In the genomic region with DNA sequence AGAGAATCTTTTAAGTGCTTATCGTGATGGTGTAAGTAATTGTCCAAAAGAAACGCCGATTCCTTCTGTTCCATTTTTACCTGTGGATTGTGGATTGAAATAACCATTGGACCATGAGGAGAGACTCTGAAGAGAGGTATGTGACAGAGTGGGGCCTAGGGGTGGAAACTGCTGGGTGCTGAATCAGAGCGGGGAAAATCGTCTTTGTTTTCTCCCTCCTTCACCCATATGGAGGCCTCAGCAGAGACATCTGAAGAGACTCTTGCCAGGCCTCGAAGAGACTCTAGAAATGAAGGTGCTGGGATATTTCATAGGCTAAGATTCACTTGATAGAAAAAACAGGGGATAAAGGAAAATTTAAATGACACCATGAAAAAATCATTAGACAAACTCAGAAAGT, we compare ENCODE assay signal across 22 cellular contexts.
A peak's percentile ranks its signal among the peaks of the same experiment; 100 is the strongest.
DNase-seq lines count a peak whose midpoint lies in the region; ATAC-seq, FAIRE-seq and TF ChIP-seq lines count a peak whose summit lies in the region.
"Had no signal": no experiment of that assay in that cellular context is flagged by ENCODE, and none has a peak within 500 bp of the region (broad histone marks: within the 10 kb centered on the region; RNA-seq: fewer than 3 reads in every experiment).

No MANE protein-coding gene starts in this region.

- H3K4me1 ChIP-seq in HepG2 (ENCODE audit: insufficient read depth, low read length) (no peaks in the 10 kb centered on the region), right lobe of liver (no peaks in the 10 kb centered on the region), HCT116 (ENCODE audit: control insufficient read depth in 1 of 2, insufficient read depth in 2 of 2, low read length in 2 of 2) (no peaks in the 10 kb centered on the region), GM12878 (ENCODE audit: control insufficient read depth, insufficient read depth, low read length) (no peaks in the 10 kb centered on the region), mucosa of descending colon (ENCODE audit: low read depth) (no peaks in the 10 kb centered on the region)
- H3K4me1 ChIP-seq: BLaER1 had no signal

- SMC1A ChIA-PET in GM12878 (lab: Charles Lee; ENCODE audit: uncharacterized antibody, unreplicated experiment), result no interaction called here

- H4K20me1 ChIP-seq in HepG2 (ENCODE audit: insufficient read depth, low read length) (no peaks in the 10 kb centered on the region), HCT116 (ENCODE audit: insufficient read depth) (no peaks in the 10 kb centered on the region), GM12878 (ENCODE audit: control insufficient read depth, insufficient read depth) (no peaks in the 10 kb centered on the region)
- H4K20me1 ChIP-seq: BLaER1 had no signal

- H3K9me3 ChIP-seq in HepG2 (ENCODE audit: low read length) (no peaks in the 10 kb centered on the region), right lobe of liver (no peaks in the 10 kb centered on the region), HCT116 (ENCODE audit: control insufficient read depth in 1 of 2, insufficient read depth in 1 of 2, low read depth in 1 of 2, low read length in 2 of 2) (no peaks in the 10 kb centered on the region), GM12878 (replicated peaks; ENCODE audit: control insufficient read depth, insufficient read depth, low read length) (no peaks in the 10 kb centered on the region), mucosa of descending colon (no peaks in the 10 kb centered on the region)
- H3K9me3 ChIP-seq: BLaER1 had no signal

- TF ChIP-seq POLR2A in HepG2 (IDR thresholded peaks at IDR 0.05; ENCODE audit: insufficient read depth in 1 of 2, low read depth in 2 of 2, low read length in 2 of 2) (no peak), right lobe of liver (IDR thresholded peaks at IDR 0.05) (no peak), HCT116 (IDR thresholded peaks at IDR 0.05; ENCODE audit: borderline replicate concordance, extremely low read depth, insufficient read depth, insufficient read length) (no peak), GM12878 (IDR thresholded peaks at IDR 0.05; ENCODE audit: low read depth, low read length) (no peak)

- H3K36me3 ChIP-seq in HepG2 (replicated peaks in 1 of 2; ENCODE audit: control insufficient read depth in 1 of 2, insufficient read depth in 2 of 2, low read length in 2 of 2) (no peaks in the 10 kb centered on the region), right lobe of liver (no peaks in the 10 kb centered on the region), HCT116 (ENCODE audit: control insufficient read depth in 1 of 2, insufficient read depth in 2 of 2, low read length in 2 of 2) (no peaks in the 10 kb centered on the region), GM12878 (ENCODE audit: control insufficient read depth in 2 of 2, insufficient read depth in 2 of 2, low read length in 1 of 2) (no peaks in the 10 kb centered on the region), mucosa of descending colon (ENCODE audit: low read depth) (no peaks in the 10 kb centered on the region)
- H3K36me3 ChIP-seq: BLaER1 had no signal

- no peaks in the 10 kb centered on the region for H3K9me2 ChIP-seq in HCT116 (ENCODE audit: insufficient read depth)

- BruUV-seq in HepG2 (replicated peaks; lab: Mats Ljungman, UMichigan), result TSS peak; percentile 60
- BruUV-seq in HCT116 (replicated peaks; lab: Mats Ljungman, UMichigan), result no TSS peak
- no TSS peak for BruUV-seq in GM12878 (replicated peaks; lab: Mats Ljungman, UMichigan)

- no peak overlapping the region for H3K27ac ChIP-seq in HepG2 (ENCODE audit: extremely low read length, insufficient read depth, low read length)
- no peak overlapping the region for H3K27ac ChIP-seq in right lobe of liver
- H3K27ac ChIP-seq in HCT116 (ENCODE audit: low read depth, low read length), result no peak overlapping the region
- H3K27ac ChIP-seq in GM12878 (ENCODE audit: control insufficient read depth, insufficient read depth), result no peak overlapping the region
- H3K27ac ChIP-seq: BLaER1, RWPE1 had no signal

- H3K27me3 ChIP-seq in HepG2 (ENCODE audit: control insufficient read depth in 1 of 2, insufficient read depth in 2 of 2, low read length in 2 of 2) (no peaks in the 10 kb centered on the region), right lobe of liver (no peaks in the 10 kb centered on the region), HCT116 (ENCODE audit: insufficient read depth, low read length) (no peaks in the 10 kb centered on the region), GM12878 (replicated peaks in 1 of 2; ENCODE audit: control insufficient read depth in 2 of 2, insufficient read depth in 2 of 2, low read length in 1 of 2) (no peaks in the 10 kb centered on the region)
- H3K27me3 ChIP-seq: BLaER1 had no signal

- CTCF ChIA-PET in HepG2 (lab: Yijun Ruan, JAX; ENCODE audit: low intra/inter-chr PET ratio, low total read pairs), result no interaction called here
- CTCF ChIA-PET in HCT116 (lab: Charles Lee), result no interaction called here
- CTCF ChIA-PET in GM12878 (lab: Yijun Ruan, JAX), result interaction anchor here (2.1 kb wide), 1 partner anchor 369 kb away, joined by 8 read pairs; no protein-coding TSS in a partner anchor

- H3K9ac ChIP-seq in HepG2 (ENCODE audit: insufficient read depth, low read depth, low read length), result no peak overlapping the region
- no peak overlapping the region for H3K9ac ChIP-seq in HCT116 (ENCODE audit: low read length)
- no peak overlapping the region for H3K9ac ChIP-seq in GM12878 (ENCODE audit: control insufficient read depth, insufficient read depth, low read length)
- H3K9ac ChIP-seq: BLaER1 had no signal

- intact Hi-C loops in HepG2 (cut with micrococcal nuclease; ENCODE audit: unreplicated experiment) (no loop called here), right lobe of liver (cut with DNase I) (no loop called here), HCT116 (cut with micrococcal nuclease) (no loop called here), GM12878 (cut with micrococcal nuclease; ENCODE audit: unreplicated experiment) (no loop called here), mucosa of descending colon (cut with DNase I, micrococcal nuclease) (no loop called here)

- in situ Hi-C loops in HepG2 (cut with HindIII; ENCODE audit: extremely low pct_ligation_motif_present, low pct_unique_long_range_greater_than_20kb), result no loop called here
- in situ Hi-C loops in GM12878 (cut with MboI), result no loop called here

- ATAC-seq in HepG2 (no peak), right lobe of liver (no peak), HCT116 (no peak), GM12878 (peak; percentile 42), mucosa of descending colon (no peak), HG02884 (IDR thresholded peaks at IDR 0.05; ENCODE audit: unreplicated experiment) (no peak)
- ATAC-seq: PC-3 had no signal

- POLR2A ChIA-PET in HepG2 (lab: Yijun Ruan, JAX) (no interaction called here), HCT116 (lab: Charles Lee) (no interaction called here), GM12878 (lab: Charles Lee) (no interaction called here)

- FAIRE-seq in HepG2 (lab: Jason Lieb, UNC), result no peak
- no peak for FAIRE-seq in GM12878 (lab: Jason Lieb, UNC)
- FAIRE-seq: GM12891, GM18507 had no signal

- H3K79me2 ChIP-seq in HepG2 (ENCODE audit: insufficient read depth, low read length) (no peaks in the 10 kb centered on the region), HCT116 (ENCODE audit: insufficient read depth, low read length) (no peaks in the 10 kb centered on the region), GM12878 (ENCODE audit: control insufficient read depth, insufficient read depth, low read length) (no peaks in the 10 kb centered on the region)

- peak overlapping the region; percentile 27; the same call in 1 of the 2 replicates for H3K4me2 ChIP-seq in HepG2 (ENCODE audit: low read depth, low read length)
- no peak overlapping the region for H3K4me2 ChIP-seq in HCT116 (ENCODE audit: low read length)
- no peak overlapping the region for H3K4me2 ChIP-seq in GM12878 (ENCODE audit: control insufficient read depth, insufficient read depth)
- H3K4me2 ChIP-seq: BLaER1 had no signal

- no peak overlapping the region for H2AFZ ChIP-seq in HepG2 (ENCODE audit: low read length)
- H2AFZ ChIP-seq in HCT116 (ENCODE audit: low read depth, low read length, poor library complexity, severe bottlenecking), result peak overlapping the region; percentile 50
- H2AFZ ChIP-seq in GM12878 (ENCODE audit: control insufficient read depth, low read depth, low read length), result no peak overlapping the region

- TF ChIP-seq EP300 in HepG2 (IDR thresholded peaks at IDR 0.05; ENCODE audit: low read depth in 2 of 2, low read length in 2 of 2), result no peak
- TF ChIP-seq EP300 in HepG2 (CRISPR knock-in tag; IDR thresholded peaks at IDR 0.05; ENCODE audit: borderline replicate concordance), result no peak
- TF ChIP-seq EP300 in GM12878 (IDR thresholded peaks at IDR 0.05; ENCODE audit: borderline replicate concordance in 1 of 2, control insufficient read depth in 1 of 2, low read depth in 2 of 2, low read length in 2 of 2), result no peak

- DNase-seq in HepG2 (ENCODE audit: low spot score) (no peak), right lobe of liver (no peak), HCT116 (ENCODE audit: low read depth, low spot score) (no peak), GM12878 (ENCODE audit: low read depth, low spot score) (no peak), mucosa of descending colon (no peak), DMS114 treated with DMSO at 0.1 percent for 48 hours (lab: John Stamatoyannopoulos, UW; ENCODE audit: unreplicated experiment) (no peak)
- no peak for DNase-seq in stimulated activated CD4-positive, alpha-beta T cell treated with anti-CD3 and anti-CD28 coated beads, Interleukin-4, amount 100 ng/mL, for 24 hours
- DNase-seq: CD4-positive, alpha-beta memory T cell; DMS 273 treated with DMSO at 0.1 percent for 48 hours; GF-D8; H9; NCI-H1105; NCI-H1694 treated with DMSO at 0.1 percent for 48 hours; NCI-H2227 treated with DMSO at 0.1 percent for 48 hours; NCI-H524; PC-3; SIG-M5 had no signal

- WGBS in HepG2 (ENCODE audit: low lambda C conversion rate), result 32% methylated on average over 6 of the region's 6 CpGs
- WGBS in right lobe of liver (ENCODE audit: insufficient coverage, low coverage, low lambda C conversion rate, missing lambda C conversion rate), result 71% methylated on average over 6 of the region's 6 CpGs
- WGBS in GM12878 (ENCODE audit: insufficient coverage, insufficient replicate concordance, low lambda C conversion rate, missing lambda C conversion rate), result 41% methylated on average over 6 of the region's 6 CpGs

- RAD21 ChIA-PET in HCT116 (lab: Charles Lee; ENCODE audit: low non-redundant PET in 1 of 2, low total read pairs in 2 of 2, uncharacterized antibody in 2 of 2, unreplicated experiment in 2 of 2) (no interaction called here), GM12878 (lab: Charles Lee; ENCODE audit: unreplicated experiment) (no interaction called here)

- no peak for TF ChIP-seq RAD21 in HepG2 (CRISPR knock-in tag; IDR thresholded peaks at IDR 0.05)
- no peak for TF ChIP-seq RAD21 in HCT116 (IDR thresholded peaks at IDR 0.05; ENCODE audit: low read depth)
- TF ChIP-seq RAD21 in GM12878 (IDR thresholded peaks at IDR 0.05; ENCODE audit: insufficient read depth, low read depth, low read length), result no peak

- TF ChIP-seq CTCF in HepG2 (CRISPR knock-in tag; IDR thresholded peaks at IDR 0.05), result no peak
- TF ChIP-seq CTCF in right lobe of liver (IDR thresholded peaks at IDR 0.05), result no peak
- no peak for TF ChIP-seq CTCF in HCT116 (IDR thresholded peaks at IDR 0.05 in 2 of 3, conservative IDR thresholded peaks at IDR 0.05 in 1 of 3; ENCODE audit: borderline replicate concordance in 1 of 3, insufficient read depth in 1 of 3, low read depth in 2 of 3, low read length in 2 of 3)
- TF ChIP-seq CTCF in GM12878 (IDR thresholded peaks at IDR 0.05 in 2 of 3, conservative IDR thresholded peaks at IDR 0.05 in 1 of 3; ENCODE audit: control insufficient read depth in 2 of 3, extremely low read depth in 1 of 3, insufficient read depth in 1 of 3, low read depth in 3 of 3, low read length in 3 of 3), result no peak
- TF ChIP-seq CTCF in mucosa of descending colon (IDR thresholded peaks at IDR 0.05), result no peak

- H3K4me3 ChIP-seq in HepG2 (replicated peaks in 1 of 3; ENCODE audit: insufficient read depth in 1 of 3, low read depth in 2 of 3, low read length in 3 of 3), result 0 out of 6 replicates have a peak overlapping the region, but pooled peaks of 1 of the 3 experiments have one; percentile 12
- no peak overlapping the region for H3K4me3 ChIP-seq in right lobe of liver
- no peak overlapping the region for H3K4me3 ChIP-seq in HCT116 (replicated peaks in 1 of 2; ENCODE audit: low read depth in 1 of 2, low read length in 2 of 2)
- H3K4me3 ChIP-seq in GM12878, result no peak overlapping the region
- H3K4me3 ChIP-seq in mucosa of descending colon, result no peak overlapping the region
- H3K4me3 ChIP-seq: BLaER1 had no signal
